1 cellular context compared by ENCODE assay signal in genomic region chr6:110181131-110182027, GRCh38.
TF ChIP-seq lines count a peak whose summit lies in the region.

No MANE protein-coding gene starts in this region.

TF ChIP-seq in IMR-90, 13 proteins besides CTCF, POLR2A, EP300 and RAD21 (continued from another document):
- TF ChIP-seq NFE2L2 (IDR thresholded peaks at IDR 0.05; ENCODE audit: low read depth, low read length) (no peak), BHLHE40 (IDR thresholded peaks at IDR 0.05; ENCODE audit: low read depth, low read length) (no peak), RFX5 (IDR thresholded peaks at IDR 0.05; ENCODE audit: low read depth, low read length) (no peak), SMC3 (IDR thresholded peaks at IDR 0.05; ENCODE audit: low read depth, low read length) (no peak), MXI1 (IDR thresholded peaks at IDR 0.05; ENCODE audit: borderline replicate concordance, low read depth, low read length) (no peak), ELK1 (IDR thresholded peaks at IDR 0.05; ENCODE audit: borderline replicate concordance, low read depth, low read length) (no peak), RCOR1 (IDR thresholded peaks at IDR 0.05; ENCODE audit: insufficient replicate concordance, low read length) (no peak), USF2 (IDR thresholded peaks at IDR 0.05; ENCODE audit: low read depth, low read length) (no peak), MAFK (IDR thresholded peaks at IDR 0.05; ENCODE audit: low read depth, low read length) (no peak), MAZ (IDR thresholded peaks at IDR 0.05; ENCODE audit: borderline replicate concordance, low read depth, low read length) (no peak)
